In the genomic region with DNA sequence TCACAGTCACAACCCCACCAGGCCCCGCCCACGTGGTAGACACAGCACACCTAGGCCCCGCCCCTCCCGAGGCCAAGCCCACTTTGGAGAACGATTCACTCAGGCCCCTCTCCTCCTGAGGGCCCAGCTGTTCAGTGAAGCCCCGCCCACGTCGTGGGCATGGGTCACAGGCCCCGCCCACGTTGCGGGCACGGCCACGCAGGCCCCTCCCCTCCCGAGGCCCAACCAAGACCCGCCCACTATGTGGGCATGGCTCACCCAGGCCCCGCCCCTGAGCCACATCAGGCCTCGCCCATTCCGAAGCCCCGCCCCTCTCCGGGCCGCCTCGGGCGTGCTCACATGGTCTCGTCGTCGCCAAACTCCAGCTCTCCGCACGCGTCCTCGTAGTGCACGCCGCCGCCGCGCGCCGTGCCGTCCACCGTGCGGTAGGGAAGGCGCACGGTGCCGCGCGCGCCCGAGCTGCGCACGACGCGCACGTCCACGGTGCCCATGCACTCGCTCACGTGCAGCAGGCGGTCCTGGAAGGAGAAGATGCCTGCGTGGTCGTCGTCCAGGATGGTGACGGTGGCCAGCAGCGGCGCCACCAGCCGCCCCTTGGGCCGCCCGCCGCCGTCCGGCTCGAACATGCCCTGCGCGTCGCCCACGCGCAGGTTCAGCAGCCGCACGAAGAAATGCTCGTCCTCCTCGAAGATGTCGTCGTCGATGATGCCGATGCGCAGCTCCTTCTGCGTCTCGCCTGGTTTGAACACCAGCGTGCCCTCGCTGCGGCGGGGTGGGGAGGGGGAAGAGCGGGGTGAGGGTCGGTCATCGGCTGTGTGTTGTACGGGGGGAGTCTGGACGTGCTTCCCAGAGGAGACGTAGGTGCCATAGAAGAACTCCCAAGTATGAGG, we compare ENCODE assay signal across 1 cellular context.
TF ChIP-seq lines count a peak whose summit lies in the region.

No MANE protein-coding gene starts in this region.

TF ChIP-seq in WTC11, 78 proteins besides CTCF, POLR2A, EP300 and RAD21 (continued from another document and continues in another):
- TF ChIP-seq, protein P1, sequence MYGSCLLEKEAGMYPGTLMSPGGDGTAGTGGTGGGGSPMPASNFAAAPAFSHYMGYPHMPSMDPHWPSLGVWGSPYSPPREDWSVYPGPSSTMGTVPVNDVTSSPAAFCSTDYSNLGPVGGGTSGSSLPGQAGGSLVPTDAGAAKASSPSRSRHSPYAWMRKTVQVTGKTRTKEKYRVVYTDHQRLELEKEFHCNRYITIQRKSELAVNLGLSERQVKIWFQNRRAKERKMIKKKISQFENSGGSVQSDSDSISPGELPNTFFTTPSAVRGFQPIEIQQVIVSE (CRISPR knock-in tag; IDR thresholded peaks at IDR 0.05; ENCODE audit: borderline replicate concordance), result no peak
- TF ChIP-seq ZNF396 (CRISPR knock-in tag; IDR thresholded peaks at IDR 0.05; ENCODE audit: borderline replicate concordance) (no peak), ZNF281 (CRISPR knock-in tag; IDR thresholded peaks at IDR 0.05) (peak; percentile 92), NFE2L1 (CRISPR knock-in tag; IDR thresholded peaks at IDR 0.05) (peak; percentile 98), ZMAT4 (CRISPR knock-in tag; IDR thresholded peaks at IDR 0.05) (no peak), ZNF219 (CRISPR knock-in tag; IDR thresholded peaks at IDR 0.05; ENCODE audit: borderline replicate concordance) (peak; percentile 97), MAX (CRISPR knock-in tag; IDR thresholded peaks at IDR 0.05) (peak; percentile 100), ZNF317 (CRISPR knock-in tag; IDR thresholded peaks at IDR 0.05; ENCODE audit: borderline replicate concordance, low read depth) (peak; percentile 86), ZNF423 (CRISPR knock-in tag; IDR thresholded peaks at IDR 0.05) (no peak), CREM (CRISPR knock-in tag; IDR thresholded peaks at IDR 0.05) (peak; percentile 88; the same call in 1 of the 2 replicates), ATF1 (CRISPR knock-in tag; IDR thresholded peaks at IDR 0.05) (peak; percentile 96), ETV6 (CRISPR knock-in tag; IDR thresholded peaks at IDR 0.05) (peak; percentile 100), MXD4 (CRISPR knock-in tag; IDR thresholded peaks at IDR 0.05; ENCODE audit: borderline replicate concordance) (no peak), FOXK1 (CRISPR knock-in tag; IDR thresholded peaks at IDR 0.05) (peak; percentile 99), FOXP1 (CRISPR knock-in tag; IDR thresholded peaks at IDR 0.05; ENCODE audit: borderline replicate concordance) (peak; percentile 100), AFF4 (CRISPR knock-in tag; IDR thresholded peaks at IDR 0.05; ENCODE audit: borderline replicate concordance) (peak; percentile 97; the same call in 1 of the 2 replicates), ZNF138 (CRISPR knock-in tag; conservative IDR thresholded peaks at IDR 0.05) (peak; percentile 98), GABPB1 (CRISPR knock-in tag; IDR thresholded peaks at IDR 0.05) (no peak), ERG (CRISPR knock-in tag; IDR thresholded peaks at IDR 0.05) (no peak), TP53 (CRISPR knock-in tag; IDR thresholded peaks at IDR 0.05) (peak; percentile 99), NR1H2 (CRISPR knock-in tag; IDR thresholded peaks at IDR 0.05) (peak; percentile 70; the same call in 1 of the 2 replicates), NR2C2 (CRISPR knock-in tag; IDR thresholded peaks at IDR 0.05) (peak; percentile 83), RELA (CRISPR knock-in tag; IDR thresholded peaks at IDR 0.05; ENCODE audit: borderline replicate concordance) (peak; percentile 98)
- TF ChIP-seq, protein P2, sequence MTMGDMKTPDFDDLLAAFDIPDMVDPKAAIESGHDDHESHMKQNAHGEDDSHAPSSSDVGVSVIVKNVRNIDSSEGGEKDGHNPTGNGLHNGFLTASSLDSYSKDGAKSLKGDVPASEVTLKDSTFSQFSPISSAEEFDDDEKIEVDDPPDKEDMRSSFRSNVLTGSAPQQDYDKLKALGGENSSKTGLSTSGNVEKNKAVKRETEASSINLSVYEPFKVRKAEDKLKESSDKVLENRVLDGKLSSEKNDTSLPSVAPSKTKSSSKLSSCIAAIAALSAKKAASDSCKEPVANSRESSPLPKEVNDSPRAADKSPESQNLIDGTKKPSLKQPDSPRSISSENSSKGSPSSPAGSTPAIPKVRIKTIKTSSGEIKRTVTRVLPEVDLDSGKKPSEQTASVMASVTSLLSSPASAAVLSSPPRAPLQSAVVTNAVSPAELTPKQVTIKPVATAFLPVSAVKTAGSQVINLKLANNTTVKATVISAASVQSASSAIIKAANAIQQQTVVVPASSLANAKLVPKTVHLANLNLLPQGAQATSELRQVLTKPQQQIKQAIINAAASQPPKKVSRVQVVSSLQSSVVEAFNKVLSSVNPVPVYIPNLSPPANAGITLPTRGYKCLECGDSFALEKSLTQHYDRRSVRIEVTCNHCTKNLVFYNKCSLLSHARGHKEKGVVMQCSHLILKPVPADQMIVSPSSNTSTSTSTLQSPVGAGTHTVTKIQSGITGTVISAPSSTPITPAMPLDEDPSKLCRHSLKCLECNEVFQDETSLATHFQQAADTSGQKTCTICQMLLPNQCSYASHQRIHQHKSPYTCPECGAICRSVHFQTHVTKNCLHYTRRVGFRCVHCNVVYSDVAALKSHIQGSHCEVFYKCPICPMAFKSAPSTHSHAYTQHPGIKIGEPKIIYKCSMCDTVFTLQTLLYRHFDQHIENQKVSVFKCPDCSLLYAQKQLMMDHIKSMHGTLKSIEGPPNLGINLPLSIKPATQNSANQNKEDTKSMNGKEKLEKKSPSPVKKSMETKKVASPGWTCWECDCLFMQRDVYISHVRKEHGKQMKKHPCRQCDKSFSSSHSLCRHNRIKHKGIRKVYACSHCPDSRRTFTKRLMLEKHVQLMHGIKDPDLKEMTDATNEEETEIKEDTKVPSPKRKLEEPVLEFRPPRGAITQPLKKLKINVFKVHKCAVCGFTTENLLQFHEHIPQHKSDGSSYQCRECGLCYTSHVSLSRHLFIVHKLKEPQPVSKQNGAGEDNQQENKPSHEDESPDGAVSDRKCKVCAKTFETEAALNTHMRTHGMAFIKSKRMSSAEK (CRISPR knock-in tag; IDR thresholded peaks at IDR 0.05; ENCODE audit: borderline replicate concordance), result no peak
- TF ChIP-seq, protein P3, sequence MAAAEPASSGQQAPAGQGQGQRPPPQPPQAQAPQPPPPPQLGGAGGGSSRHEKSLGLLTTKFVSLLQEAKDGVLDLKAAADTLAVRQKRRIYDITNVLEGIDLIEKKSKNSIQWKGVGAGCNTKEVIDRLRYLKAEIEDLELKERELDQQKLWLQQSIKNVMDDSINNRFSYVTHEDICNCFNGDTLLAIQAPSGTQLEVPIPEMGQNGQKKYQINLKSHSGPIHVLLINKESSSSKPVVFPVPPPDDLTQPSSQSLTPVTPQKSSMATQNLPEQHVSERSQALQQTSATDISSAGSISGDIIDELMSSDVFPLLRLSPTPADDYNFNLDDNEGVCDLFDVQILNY (CRISPR knock-in tag; IDR thresholded peaks at IDR 0.05), result peak; percentile 99
- TF ChIP-seq, protein P4, sequence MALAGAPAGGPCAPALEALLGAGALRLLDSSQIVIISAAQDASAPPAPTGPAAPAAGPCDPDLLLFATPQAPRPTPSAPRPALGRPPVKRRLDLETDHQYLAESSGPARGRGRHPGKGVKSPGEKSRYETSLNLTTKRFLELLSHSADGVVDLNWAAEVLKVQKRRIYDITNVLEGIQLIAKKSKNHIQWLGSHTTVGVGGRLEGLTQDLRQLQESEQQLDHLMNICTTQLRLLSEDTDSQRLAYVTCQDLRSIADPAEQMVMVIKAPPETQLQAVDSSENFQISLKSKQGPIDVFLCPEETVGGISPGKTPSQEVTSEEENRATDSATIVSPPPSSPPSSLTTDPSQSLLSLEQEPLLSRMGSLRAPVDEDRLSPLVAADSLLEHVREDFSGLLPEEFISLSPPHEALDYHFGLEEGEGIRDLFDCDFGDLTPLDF (CRISPR knock-in tag; IDR thresholded peaks at IDR 0.05), result peak; percentile 98
- TF ChIP-seq, protein P5, sequence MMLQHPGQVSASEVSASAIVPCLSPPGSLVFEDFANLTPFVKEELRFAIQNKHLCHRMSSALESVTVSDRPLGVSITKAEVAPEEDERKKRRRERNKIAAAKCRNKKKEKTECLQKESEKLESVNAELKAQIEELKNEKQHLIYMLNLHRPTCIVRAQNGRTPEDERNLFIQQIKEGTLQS (CRISPR knock-in tag; conservative IDR thresholded peaks at IDR 0.05), result no peak; the same call in 1 of the 2 replicates
- TF ChIP-seq, protein P6, sequence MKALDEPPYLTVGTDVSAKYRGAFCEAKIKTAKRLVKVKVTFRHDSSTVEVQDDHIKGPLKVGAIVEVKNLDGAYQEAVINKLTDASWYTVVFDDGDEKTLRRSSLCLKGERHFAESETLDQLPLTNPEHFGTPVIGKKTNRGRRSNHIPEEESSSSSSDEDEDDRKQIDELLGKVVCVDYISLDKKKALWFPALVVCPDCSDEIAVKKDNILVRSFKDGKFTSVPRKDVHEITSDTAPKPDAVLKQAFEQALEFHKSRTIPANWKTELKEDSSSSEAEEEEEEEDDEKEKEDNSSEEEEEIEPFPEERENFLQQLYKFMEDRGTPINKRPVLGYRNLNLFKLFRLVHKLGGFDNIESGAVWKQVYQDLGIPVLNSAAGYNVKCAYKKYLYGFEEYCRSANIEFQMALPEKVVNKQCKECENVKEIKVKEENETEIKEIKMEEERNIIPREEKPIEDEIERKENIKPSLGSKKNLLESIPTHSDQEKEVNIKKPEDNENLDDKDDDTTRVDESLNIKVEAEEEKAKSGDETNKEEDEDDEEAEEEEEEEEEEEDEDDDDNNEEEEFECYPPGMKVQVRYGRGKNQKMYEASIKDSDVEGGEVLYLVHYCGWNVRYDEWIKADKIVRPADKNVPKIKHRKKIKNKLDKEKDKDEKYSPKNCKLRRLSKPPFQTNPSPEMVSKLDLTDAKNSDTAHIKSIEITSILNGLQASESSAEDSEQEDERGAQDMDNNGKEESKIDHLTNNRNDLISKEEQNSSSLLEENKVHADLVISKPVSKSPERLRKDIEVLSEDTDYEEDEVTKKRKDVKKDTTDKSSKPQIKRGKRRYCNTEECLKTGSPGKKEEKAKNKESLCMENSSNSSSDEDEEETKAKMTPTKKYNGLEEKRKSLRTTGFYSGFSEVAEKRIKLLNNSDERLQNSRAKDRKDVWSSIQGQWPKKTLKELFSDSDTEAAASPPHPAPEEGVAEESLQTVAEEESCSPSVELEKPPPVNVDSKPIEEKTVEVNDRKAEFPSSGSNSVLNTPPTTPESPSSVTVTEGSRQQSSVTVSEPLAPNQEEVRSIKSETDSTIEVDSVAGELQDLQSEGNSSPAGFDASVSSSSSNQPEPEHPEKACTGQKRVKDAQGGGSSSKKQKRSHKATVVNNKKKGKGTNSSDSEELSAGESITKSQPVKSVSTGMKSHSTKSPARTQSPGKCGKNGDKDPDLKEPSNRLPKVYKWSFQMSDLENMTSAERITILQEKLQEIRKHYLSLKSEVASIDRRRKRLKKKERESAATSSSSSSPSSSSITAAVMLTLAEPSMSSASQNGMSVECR (CRISPR knock-in tag; IDR thresholded peaks at IDR 0.05; ENCODE audit: borderline replicate concordance), result peak; percentile 99
